Comparison of ENCODE assay signal across 18 cellular contexts in the genomic region with DNA sequence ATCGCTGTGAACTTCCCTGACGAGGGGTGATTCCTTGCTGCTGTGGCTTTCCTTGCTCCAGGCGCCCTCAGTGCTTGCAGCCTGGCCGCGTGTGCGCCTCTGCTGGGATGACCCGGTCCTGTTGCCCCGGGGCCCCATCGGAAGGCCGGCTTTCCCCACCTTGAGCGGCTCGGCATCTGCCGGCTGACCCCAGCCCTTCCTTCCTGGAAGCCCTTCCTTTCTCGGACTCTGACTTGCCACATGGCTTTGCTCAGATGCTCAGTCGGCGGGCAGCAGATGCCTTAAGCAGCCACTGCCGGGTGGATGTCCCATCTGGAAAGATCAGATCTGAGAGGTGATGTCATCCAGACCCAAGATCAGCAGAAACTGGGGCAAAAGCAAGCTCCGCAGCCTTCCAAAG.
DNase-seq lines count a peak whose midpoint lies in the region; ATAC-seq and TF ChIP-seq lines count a peak whose summit lies in the region.
"Had no signal": no experiment of that assay in that cellular context is flagged by ENCODE, and none has a peak within 500 bp of the region (broad histone marks: within the 10 kb centered on the region; RNA-seq: fewer than 3 reads in every experiment).

No MANE protein-coding gene starts in this region.

- peaks cover 0 to 23% (median 7%) of the 10 kb centered on the region in 12 donors for H3K4me1 ChIP-seq in heart left ventricle
- H3K4me1 ChIP-seq in right atrium auricular region, result peaks cover 0 to 23% of the 10 kb centered on the region in 2 donors
- peaks cover 13% of the 10 kb centered on the region for H3K4me1 ChIP-seq in iPS-20b (ENCODE audit: insufficient read depth, low read length)
- peaks cover 8 to 41% (median 20%) of the 10 kb centered on the region in 5 donors for H3K4me1 ChIP-seq in subcutaneous abdominal adipose tissue (ENCODE audit: control insufficient read depth in 5 of 5, insufficient read depth in 5 of 5, low read length in 5 of 5)

- no peak overlapping the region for H3K27ac ChIP-seq in heart left ventricle
- H3K27ac ChIP-seq in right atrium auricular region, result no peak overlapping the region
- H3K27ac ChIP-seq in iPS-20b (ENCODE audit: low read length), result no peak overlapping the region
- no peak overlapping the region for H3K27ac ChIP-seq in subcutaneous abdominal adipose tissue (ENCODE audit: low read depth, low read length)
- H3K27ac ChIP-seq: 22Rv1 had no signal

- H3K36me3 ChIP-seq in heart left ventricle, result no peaks in the 10 kb centered on the region
- no peaks in the 10 kb centered on the region for H3K36me3 ChIP-seq in right atrium auricular region
- no peaks in the 10 kb centered on the region for H3K36me3 ChIP-seq in iPS-20b (ENCODE audit: insufficient read depth, low read depth, low read length)
- no peaks in the 10 kb centered on the region for H3K36me3 ChIP-seq in subcutaneous abdominal adipose tissue (ENCODE audit: control insufficient read depth in 5 of 5, insufficient read depth in 5 of 5, low read length in 5 of 5)

- intact Hi-C loops in heart left ventricle (cut with DNase I), result no loop called here

- 11 to 18% (median 15%) methylated on average over 14 to 18 of the region's 18 CpGs for WGBS in heart left ventricle, 4 donors

- DNase-seq in heart left ventricle (no peak), right atrium auricular region (ENCODE audit: low spot score) (no peak), amniotic epithelial cell (ENCODE audit: low read depth) (peak; percentile 45), NCI-H1105 (lab: John Stamatoyannopoulos, UW) (no peak), HT-29 (ENCODE audit: low spot score) (no peak), NCI-H2107 (lab: John Stamatoyannopoulos, UW) (no peak)
- DNase-seq: activated CD8-positive, alpha-beta T cell treated with anti-CD3 and anti-CD28 coated beads for 36 hours; activated effector memory CD4-positive, alpha-beta T cell treated with anti-CD3 and anti-CD28 coated beads, Interleukin-2, amount 50 U/mL, for 16 hours; CD8-positive, alpha-beta memory T cell; effector memory CD8-positive, alpha-beta T cell; NCI-H2081 treated with DMSO at 0.1 percent for 48 hours; SHP77 treated with DMSO at 0.1 percent for 48 hours; stimulated activated naive CD4-positive, alpha-beta T cell had no signal

- H3K9ac ChIP-seq in iPS-20b (ENCODE audit: low read depth, low read length), result peak overlapping the region; percentile 41; the same call in 1 of the 2 replicates
- H3K9ac ChIP-seq in subcutaneous abdominal adipose tissue (ENCODE audit: low read length in 5 of 5), result peak overlapping the region in 2 of 5 donors; percentile 21 to 30

- no peaks in the 10 kb centered on the region for H3K9me3 ChIP-seq in heart left ventricle
- H3K9me3 ChIP-seq in right atrium auricular region, result peaks cover 0 to 2% of the 10 kb centered on the region in 2 donors
- H3K9me3 ChIP-seq in iPS-20b (ENCODE audit: insufficient read depth, low read depth, low read length), result no peaks in the 10 kb centered on the region
- H3K9me3 ChIP-seq in subcutaneous abdominal adipose tissue (ENCODE audit: control insufficient read depth in 5 of 5, low read length in 5 of 5), result no peaks in the 10 kb centered on the region

- H3K4me3 ChIP-seq in heart left ventricle, result no peak overlapping the region
- no peak overlapping the region for H3K4me3 ChIP-seq in right atrium auricular region
- H3K4me3 ChIP-seq in iPS-20b (ENCODE audit: low read length), result peak overlapping the region; percentile 9; the same call in 1 of the 2 replicates
- H3K4me3 ChIP-seq in subcutaneous abdominal adipose tissue (ENCODE audit: low read depth in 1 of 5, low read length in 5 of 5), result peak overlapping the region in 3 of 5 donors; percentile 7 to 33 (median 26)
- H3K4me3 ChIP-seq: lung had no signal

- TF ChIP-seq POLR2A in heart left ventricle (IDR thresholded peaks at IDR 0.05), result no peak

- H3K27me3 ChIP-seq in heart left ventricle, result peaks cover 0 to 20% (median 0%) of the 10 kb centered on the region in 9 donors
- no peaks in the 10 kb centered on the region for H3K27me3 ChIP-seq in right atrium auricular region
- H3K27me3 ChIP-seq in iPS-20b (ENCODE audit: insufficient read depth, low read length), result peaks cover 19% of the 10 kb centered on the region
- H3K27me3 ChIP-seq in subcutaneous abdominal adipose tissue (ENCODE audit: control insufficient read depth in 5 of 5, insufficient read depth in 4 of 5, low read length in 5 of 5), result peaks cover 0 to 26% (median 15%) of the 10 kb centered on the region in 5 donors

- TF ChIP-seq CTCF in heart left ventricle (IDR thresholded peaks at IDR 0.05), result no peak
- TF ChIP-seq CTCF in right atrium auricular region (IDR thresholded peaks at IDR 0.05), result no peak

- peak in 3 of 4 donors; percentile 14 to 39 (median 20) for ATAC-seq in heart left ventricle
- ATAC-seq: activated CD8-positive, alpha-beta T cell treated with anti-CD3 and anti-CD28 coated beads for 36 hours; effector memory CD8-positive, alpha-beta T cell; HCT116 had no signal

Comparison
In these comparisons a context has a peak if more than half of its experiments do, and no peak if none do; other contexts are left out.
1. H3K4me3 ChIP-seq: peak in iPS-20b (single experiment) and subcutaneous abdominal adipose tissue (3 of 5); none in heart left ventricle (0 of 12) and right atrium auricular region (0 of 2).